Comparison of ENCODE assay signal across 8 cellular contexts in the genomic region with DNA sequence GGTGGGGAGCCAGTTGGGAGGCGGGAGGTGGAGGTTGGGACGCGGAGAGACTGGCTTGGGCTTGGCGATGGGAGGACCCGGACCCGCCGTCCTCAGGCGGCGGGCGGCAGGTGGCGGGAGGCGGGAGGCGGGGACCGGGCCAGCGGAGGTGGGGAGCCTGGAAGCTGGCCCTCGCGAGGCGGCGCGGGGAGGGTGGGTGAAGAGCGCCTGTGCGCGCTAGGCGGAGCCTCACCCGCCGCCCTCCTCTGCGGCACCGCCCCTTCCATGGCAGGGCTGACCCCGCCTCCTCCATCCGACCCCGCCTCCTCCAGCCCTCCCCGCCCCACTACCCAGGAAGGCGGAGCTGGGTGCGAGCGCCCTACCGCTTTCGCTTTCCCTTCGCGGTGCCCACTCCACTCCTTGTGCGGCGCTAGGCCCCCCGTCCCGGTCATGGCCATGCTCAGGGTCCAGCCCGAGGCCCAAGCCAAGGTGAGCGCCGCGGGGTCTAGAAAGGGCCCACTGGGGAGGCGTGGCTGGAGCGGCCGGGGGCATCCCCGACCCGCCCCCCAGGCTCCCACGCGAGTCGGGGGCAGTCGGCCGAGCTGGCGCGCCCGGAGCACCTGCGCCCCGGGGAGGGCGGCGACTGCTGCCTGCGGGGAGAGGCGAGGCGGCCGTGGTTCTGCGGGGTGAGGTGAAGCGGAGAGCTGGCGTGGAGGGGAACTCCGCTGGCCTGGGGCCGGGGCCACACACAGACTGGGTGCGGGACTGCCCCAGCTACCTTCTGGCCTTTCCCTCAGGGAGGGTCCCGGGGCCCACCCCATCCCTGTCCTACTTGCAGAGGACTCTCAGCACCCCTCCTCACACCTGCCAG. TPM values are rescaled to one million over a fixed set of nuclear protein-coding genes. Genes with fewer than 3 reads are reported as not detected.
DNase-seq lines count a peak whose midpoint lies in the region; TF ChIP-seq lines count a peak whose summit lies in the region.

A gene (plus strand): TSS at position 361 of the 850 bp plus-strand sequence. CDS start 69 bp downstream, at position 430.

- H2BK15ac ChIP-seq in H9 (ENCODE audit: low read depth, low read length): no peak within 1 kb of the TSS

- H2AK5ac ChIP-seq in H9 (ENCODE audit: insufficient read length, low read length): no peak within 1 kb of the TSS

- H4K91ac ChIP-seq in H9 (ENCODE audit: insufficient read length, low read depth, low read length): no peak within 1 kb of the TSS

- H2BK20ac ChIP-seq in H9 (ENCODE audit: low read depth, low read length, poor library complexity, severe bottlenecking): no peak within 1 kb of the TSS

- H3K4ac ChIP-seq in H9 (ENCODE audit: low read depth, low read length): no peak within 1 kb of the TSS

- H3K56ac ChIP-seq in H9 (ENCODE audit: insufficient read length, low read depth, low read length): no peak within 1 kb of the TSS

- no peak for TF ChIP-seq CTCF in H9 (conservative IDR thresholded peaks at IDR 0.05)
- no peak for TF ChIP-seq CTCF in MM.1S (IDR thresholded peaks at IDR 0.05; ENCODE audit: low read length)
- no peak for TF ChIP-seq CTCF in foreskin fibroblast (IDR thresholded peaks at IDR 0.05; ENCODE audit: low read depth, low read length)

- H3K9me3 Mint-ChIP-seq in H9: 0 out of 5 replicates have a peak, but pooled peaks cover 0 to 2% of the 10 kb centered on the region in 2 experiments

- H3K27ac ChIP-seq in H9 (ENCODE audit: insufficient read length, low read depth, low read length): no peak within 1 kb of the TSS
- H3K27ac ChIP-seq in MM.1S (ENCODE audit: low read length): peak within 1 kb of the TSS; percentile 35; the same call in 1 of the 2 replicates
- H3K27ac ChIP-seq in subcutaneous abdominal adipose tissue (ENCODE audit: low read depth, low read length): peak within 1 kb of the TSS; percentile 62

- H3K14ac ChIP-seq in H9 (ENCODE audit: insufficient read depth, low read length): 0 out of 2 replicates have a peak within 1 kb of the TSS, but pooled peaks have one; percentile 59

- no peak within 1 kb of the TSS for H3T11ph ChIP-seq in H9 (ENCODE audit: low read length)

- H3K27me3 Mint-ChIP-seq in H9 (ENCODE audit: low read depth): no peaks in the 10 kb centered on the region

- WGBS in H9 (ENCODE audit: extremely low coverage, insufficient read length, low lambda C conversion rate): no CpG with 5 or more reads among the region's 75 CpGs

- H4K5ac ChIP-seq in H9 (ENCODE audit: insufficient read length, low read depth, low read length): no peak within 1 kb of the TSS

- H3K36me3 ChIP-seq in MM.1S (replicated peaks; ENCODE audit: insufficient read depth, low read length): 0 out of 2 replicates have a peak, but pooled peaks cover 2% of the 10 kb centered on the region
- peaks cover 19% of the 10 kb centered on the region for H3K36me3 ChIP-seq in neuron (ENCODE audit: insufficient read depth, low read length)
- H3K36me3 ChIP-seq in subcutaneous abdominal adipose tissue (ENCODE audit: control insufficient read depth in 5 of 5, insufficient read depth in 5 of 5, low read length in 5 of 5): peaks cover 0 to 24% (median 20%) of the 10 kb centered on the region in 5 donors

- H3K27ac Mint-ChIP-seq in H9: peak within 1 kb of the TSS; percentile 55 to 93 (median 82); a peak in 5 of 7 replicates

- no peak within 1 kb of the TSS for H3K9ac ChIP-seq in H9 (ENCODE audit: extremely low read depth, insufficient read length, low read length)
- H3K9ac ChIP-seq in MM.1S (ENCODE audit: low read length): peak within 1 kb of the TSS; percentile 81
- H3K9ac ChIP-seq in subcutaneous abdominal adipose tissue (ENCODE audit: low read length in 5 of 5): peak within 1 kb of the TSS in 4 of 5 donors; percentile 78 to 92 (median 86)

- H3K18ac ChIP-seq in H9 (ENCODE audit: insufficient read length, low read depth, low read length): no peak within 1 kb of the TSS

- peaks cover 2% of the 10 kb centered on the region for H3K79me1 ChIP-seq in H9 (ENCODE audit: insufficient read depth, low read depth, low read length, poor library complexity, severe bottlenecking)

- 0 out of 2 replicates have a peak, but pooled peaks cover 2% of the 10 kb centered on the region for H3F3A ChIP-seq in MM.1S (ENCODE audit: insufficient read depth, low read length)

- peaks cover 22 to 34% (median 27%) of the 10 kb centered on the region in 3 experiments for H3K36me3 Mint-ChIP-seq in H9 (ENCODE audit: insufficient read depth in 1 of 3, low read depth in 3 of 3)

- no peak within 1 kb of the TSS for H2BK120ac ChIP-seq in H9 (ENCODE audit: low read depth, low read length, poor library complexity, severe bottlenecking)

- H3K9me2 ChIP-seq in MM.1S (replicated peaks; ENCODE audit: insufficient read depth, low read length): no peaks in the 10 kb centered on the region

- H4K20me1 ChIP-seq in H9 (ENCODE audit: control insufficient read depth, insufficient read depth, insufficient read length) (no peaks in the 10 kb centered on the region), MM.1S (ENCODE audit: insufficient read depth, low read length) (no peaks in the 10 kb centered on the region)

- H2AFZ ChIP-seq in H9 (ENCODE audit: low read length): no peak within 1 kb of the TSS
- peak within 1 kb of the TSS; percentile 81 for H2AFZ ChIP-seq in MM.1S (ENCODE audit: low read length)
- H2AFZ ChIP-seq in neuron (ENCODE audit: low read depth, low read length): peak within 1 kb of the TSS; percentile 78

- H2BK5ac ChIP-seq in H9 (ENCODE audit: insufficient read length, low read length): no peak within 1 kb of the TSS

- H3K27me3 ChIP-seq in H9 (ENCODE audit: insufficient read depth, low read length): no peaks in the 10 kb centered on the region
- H3K27me3 ChIP-seq in MM.1S (replicated peaks; ENCODE audit: insufficient read depth, low read length): no peaks in the 10 kb centered on the region
- H3K27me3 ChIP-seq in neuron (ENCODE audit: insufficient read depth, low read length): no peaks in the 10 kb centered on the region
- no peaks in the 10 kb centered on the region for H3K27me3 ChIP-seq in subcutaneous abdominal adipose tissue (ENCODE audit: control insufficient read depth in 5 of 5, insufficient read depth in 4 of 5, low read length in 5 of 5)

- H3K23me2 ChIP-seq in H9 (ENCODE audit: insufficient read length, low read depth, low read length, poor library complexity, severe bottlenecking): peaks cover 10% of the 10 kb centered on the region

- H3K4me3 ChIP-seq in MM.1S (ENCODE audit: low read length): peak within 1 kb of the TSS; percentile 74
- peak within 1 kb of the TSS; percentile 80 to 88 for H3K4me3 ChIP-seq in foreskin fibroblast (ENCODE audit: low read depth in 1 of 2, low read length in 2 of 2)
- H3K4me3 ChIP-seq in neuron (ENCODE audit: low read length): peak within 1 kb of the TSS; percentile 75
- peak within 1 kb of the TSS; percentile 73 to 91 (median 83) for H3K4me3 ChIP-seq in subcutaneous abdominal adipose tissue (ENCODE audit: low read depth in 1 of 5, low read length in 5 of 5)

- H3K23ac ChIP-seq in H9 (ENCODE audit: insufficient read length, low read depth, low read length): no peak within 1 kb of the TSS

- peaks cover 28 to 33% of the 10 kb centered on the region in 2 experiments for H3K4me1 Mint-ChIP-seq in H9

- H3K4me2 ChIP-seq in H9 (ENCODE audit: insufficient read depth, insufficient read length, low read length): peak within 1 kb of the TSS; percentile 64
- peak within 1 kb of the TSS; percentile 77 for H3K4me2 ChIP-seq in MM.1S (ENCODE audit: low read depth, low read length)

- H3K4me3 Mint-ChIP-seq in H9: peak within 1 kb of the TSS; percentile 82 to 89

- no peaks in the 10 kb centered on the region for H3K4me1 ChIP-seq in H9 (ENCODE audit: insufficient read depth, low read length)
- peaks cover 11% of the 10 kb centered on the region; the same call in 1 of the 2 replicates for H3K4me1 ChIP-seq in MM.1S (ENCODE audit: low read length)
- peaks cover 15% of the 10 kb centered on the region for H3K4me1 ChIP-seq in neuron (ENCODE audit: insufficient read depth, low read length)
- H3K4me1 ChIP-seq in subcutaneous abdominal adipose tissue (ENCODE audit: control insufficient read depth in 5 of 5, insufficient read depth in 5 of 5, low read length in 5 of 5): peaks cover 1 to 57% (median 30%) of the 10 kb centered on the region in 5 donors

- H3K79me2 ChIP-seq in H9 (ENCODE audit: insufficient read depth, low read length) (peaks cover 3% of the 10 kb centered on the region; the same call in 1 of the 2 replicates), MM.1S (ENCODE audit: low read length) (peaks cover 43% of the 10 kb centered on the region)

- no peaks in the 10 kb centered on the region for H3K9me3 ChIP-seq in H9 (ENCODE audit: control insufficient read depth, low read depth, low read length)
- H3K9me3 ChIP-seq in MM.1S (replicated peaks; ENCODE audit: insufficient read depth, low read length): no peaks in the 10 kb centered on the region
- H3K9me3 ChIP-seq in neuron (ENCODE audit: low read length): no peaks in the 10 kb centered on the region
- no peaks in the 10 kb centered on the region for H3K9me3 ChIP-seq in subcutaneous abdominal adipose tissue (ENCODE audit: control insufficient read depth in 5 of 5, low read length in 5 of 5)

- peak; percentile 90 for DNase-seq in ELR (ENCODE audit: low read depth)
- peak; percentile 93 for DNase-seq in H9
- DNase-seq in MM.1S: peak; percentile 76
- DNase-seq in SHP77 treated with DMSO at 0.1 percent for 48 hours (lab: John Stamatoyannopoulos, UW): peak; percentile 75
- DNase-seq in activated gamma-delta T cell treated with Interleukin-2 at 50 U/mL for 16 hours: peak; percentile 93
- peak; percentile 88 to 97 for DNase-seq in foreskin fibroblast

- H4K8ac ChIP-seq in H9 (replicated peaks; ENCODE audit: insufficient read length, low read depth, low read length): no peak within 1 kb of the TSS

- no peak within 1 kb of the TSS for H2BK12ac ChIP-seq in H9 (ENCODE audit: insufficient read length, low read depth, low read length)

RNA-seq across cellular contexts. Expression of the gene that starts here (rescaled TPM):
- total RNA-seq in H9 (2021): 109 TPM in 2 replicates
